ENCODE assay signal across 8 cellular contexts in genomic region chr10:17616403-17617030, GRCh38. TPM values are rescaled to one million over a fixed set of nuclear protein-coding genes. Genes with fewer than 3 reads are reported as not detected.
DNase-seq lines count a peak whose midpoint lies in the region; ATAC-seq, FAIRE-seq and TF ChIP-seq lines count a peak whose summit lies in the region.

No MANE protein-coding gene starts in this region.

- H3K4me1 ChIP-seq in breast epithelium = no peaks in the 10 kb centered on the region
- peaks cover 2% of the 10 kb centered on the region for H3K4me1 ChIP-seq in skeletal muscle satellite cell (ENCODE audit: control insufficient read depth, insufficient read depth, low read length)

- ATAC-seq in HG03565 (IDR thresholded peaks at IDR 0.05; ENCODE audit: unreplicated experiment) = peak; percentile 19

- in situ Hi-C loops in Caki2 (cut with HindIII; ENCODE audit: low pct_unique_long_range_greater_than_20kb, low sequenced_read_pairs) = no loop called here

- DNase-seq in Caki2 (ENCODE audit: low read depth) = peak; percentile 76
- peak; percentile 60 for DNase-seq in GM20000 (ENCODE audit: low spot score)
- DNase-seq in T-helper 2 cell treated with Interferon-gamma antibody and Interleukin-4, amounts not matched to agents 5 μg/mL and 100 μg/mL, for 36 hours (ENCODE audit: low spot score) = peak; percentile 28
- peak; percentile 52 to 67 for DNase-seq in breast epithelium (ENCODE audit: low spot score in 2 of 2)
- peak; percentile 88 for DNase-seq in iPS-NIHi11 (ENCODE audit: low spot score)
- no peak for DNase-seq in D721Med (ENCODE audit: insufficient read length, low spot score)

- peaks cover 21% of the 10 kb centered on the region for H3K27me3 Mint-ChIP-seq in T-helper 2 cell treated with Interferon-gamma antibody and Interleukin-4, amounts not matched to agents 5 μg/mL and 100 μg/mL, for 36 hours (ENCODE audit: low read depth)

- peaks cover 4% of the 10 kb centered on the region for H3K4me1 Mint-ChIP-seq in T-helper 2 cell treated with Interferon-gamma antibody and Interleukin-4, amounts not matched to agents 5 μg/mL and 100 μg/mL, for 36 hours (ENCODE audit: low read depth)

- H3K36me3 Mint-ChIP-seq in T-helper 2 cell treated with Interferon-gamma antibody and Interleukin-4, amounts not matched to agents 5 μg/mL and 100 μg/mL, for 36 hours (ENCODE audit: low read depth) = no peaks in the 10 kb centered on the region

- TF ChIP-seq CTCF in GM20000 (IDR thresholded peaks at IDR 0.05; ENCODE audit: extremely low read depth, missing control alignments) (no peak), breast epithelium (IDR thresholded peaks at IDR 0.05) (no peak), D721Med (IDR thresholded peaks at IDR 0.05; ENCODE audit: insufficient read depth, missing control alignments) (no peak)

- H3K27ac Mint-ChIP-seq in T-helper 2 cell treated with Interferon-gamma antibody and Interleukin-4, amounts not matched to agents 5 μg/mL and 100 μg/mL, for 36 hours = no peak overlapping the region

- peak overlapping the region; percentile 64 to 80 for H3K27ac ChIP-seq in breast epithelium

- H3K36me3 ChIP-seq in breast epithelium (no peaks in the 10 kb centered on the region), skeletal muscle satellite cell (ENCODE audit: insufficient read depth, low read length) (no peaks in the 10 kb centered on the region)

- intact Hi-C loops in breast epithelium (cut with DNase I; ENCODE audit: low total_unique reads) = loop anchor here (10.0 kb wide), 1 partner anchor 118 kb away; no protein-coding TSS in a partner anchor

- H3K4me3 ChIP-seq in breast epithelium = peak overlapping the region; percentile 71 to 88 (median 86)
- peak overlapping the region; percentile 95 for H3K4me3 ChIP-seq in skeletal muscle satellite cell (ENCODE audit: low read length)

- no peak for FAIRE-seq in D721Med (lab: Jason Lieb, UNC)

- H3K4me3 Mint-ChIP-seq in T-helper 2 cell treated with Interferon-gamma antibody and Interleukin-4, amounts not matched to agents 5 μg/mL and 100 μg/mL, for 36 hours = peak overlapping the region; percentile 57

- no peak for TF ChIP-seq POLR2A in breast epithelium (IDR thresholded peaks at IDR 0.05)

- H3K9me3 ChIP-seq in breast epithelium (no peaks in the 10 kb centered on the region), skeletal muscle satellite cell (replicated peaks; ENCODE audit: low read length) (no peaks in the 10 kb centered on the region)

- no peaks in the 10 kb centered on the region for H3K27me3 ChIP-seq in breast epithelium
- H3K27me3 ChIP-seq in skeletal muscle satellite cell (ENCODE audit: control insufficient read depth, insufficient read depth, low read length) = no peaks in the 10 kb centered on the region

- peak overlapping the region; percentile 85 for H3K4me2 ChIP-seq in skeletal muscle satellite cell (ENCODE audit: low read length)

- peak overlapping the region; percentile 81 for H3K9ac ChIP-seq in skeletal muscle satellite cell (ENCODE audit: low read depth, low read length)

- no peaks in the 10 kb centered on the region for H3K9me3 Mint-ChIP-seq in T-helper 2 cell treated with Interferon-gamma antibody and Interleukin-4, amounts not matched to agents 5 μg/mL and 100 μg/mL, for 36 hours

RNA-seq across cellular contexts. Expression of gene HACD1, which starts 0.7 kb away (rescaled TPM):
- total RNA-seq in Caki2 (2014; rRNA removed; shearing (Covaris generic); ENCODE audit: low replicate concordance) = 87.0 and 91.9 TPM in 2 replicates
- total RNA-seq in breast epithelium = 10 to 100 TPM; 13.1 to 60.3 (median 13.2) TPM
- 20.5 and 38.0 TPM in 2 replicates for total RNA-seq in skeletal muscle satellite cell (2012; rRNA removed)

RNA-seq across cellular contexts. Expression of gene STAM, which starts 27.4 kb away (rescaled TPM):
- total RNA-seq in Caki2 (2014; rRNA removed; shearing (Covaris generic); ENCODE audit: low replicate concordance) = 14.3 and 23.6 TPM in 2 replicates
- 10 to 100 TPM; 19.0 to 25.2 (median 22.7) TPM for total RNA-seq in breast epithelium
- total RNA-seq in skeletal muscle satellite cell (2012; rRNA removed) = 22.8 and 27.1 TPM in 2 replicates
